24 cellular contexts compared by ENCODE assay signal in genomic region chr2:10419553-10420257, GRCh38.
"Had no signal": no experiment of that assay in that cellular context is flagged by ENCODE, and none has a peak within 500 bp of the region (broad histone marks: within the 10 kb centered on the region; RNA-seq: fewer than 3 reads in every experiment).

No MANE protein-coding gene starts in this region.

- H3K9me3 Mint-ChIP-seq: dendritic cell treated with granulocyte-macrophage colony-stimulating factor and Interleukin-4, amounts not matched to agents 40 ng/mL and 50 ng/mL, for 4 days; endodermal cell; immature natural killer cell; natural killer cell; stimulated activated naive B cell treated with anti-CD40 and anti-IgM and Interleukin-4, amounts not matched to agents 10 μg/mL and 1 μg/mL and 100 μg/mL, for 72 hours; stimulated activated naive CD8-positive, alpha-beta T cell treated with anti-CD3 and anti-CD28 coated beads, Interleukin-15, Interleukin-2, amounts not matched to agents 100 ng/mL and 50 ng/mL, for 24 hours had no signal

- H3K4me3 ChIP-seq: colonic mucosa, esophagus muscularis mucosa, gastroesophageal sphincter, heart left ventricle, lower lobe of right lung, prostate gland, right atrium auricular region, skin epidermis, transverse colon had no signal

- H3K27me3 ChIP-seq: colonic mucosa, esophagus muscularis mucosa, foreskin keratinocyte, gastroesophageal sphincter, heart left ventricle, right atrium auricular region, transverse colon had no signal

- H3K36me3 ChIP-seq: colonic mucosa, prostate gland, right atrium auricular region had no signal

- H3K27ac ChIP-seq: colonic mucosa, epithelial cell of prostate, esophagus muscularis mucosa, foreskin keratinocyte, gastroesophageal sphincter, heart left ventricle, lower lobe of right lung, prostate gland, right atrium auricular region, skin epidermis, transverse colon had no signal

- H3K27ac Mint-ChIP-seq: dendritic cell treated with granulocyte-macrophage colony-stimulating factor and Interleukin-4, amounts not matched to agents 40 ng/mL and 50 ng/mL, for 4 days; endodermal cell; immature natural killer cell; natural killer cell; stimulated activated naive CD8-positive, alpha-beta T cell treated with anti-CD3 and anti-CD28 coated beads, Interleukin-15, Interleukin-2, amounts not matched to agents 100 ng/mL and 50 ng/mL, for 24 hours had no signal

- DNase-seq: colonic mucosa; effector CD8-positive, alpha-beta T cell; endodermal cell; foreskin keratinocyte; hippocampal formation; immature natural killer cell; islet precursor cell; kidney glomerular epithelial cell; left ventricle myocardium superior; lower lobe of right lung; natural killer cell; stimulated activated CD4-positive, alpha-beta T cell treated with anti-CD3 and anti-CD28 coated beads, Interleukin-15, amount 100 ng/mL, for 24 hours; stimulated activated CD4-positive, alpha-beta T cell treated with anti-CD3 and anti-CD28 coated beads, Interleukin-2, amount 100 ng/mL, for 48 hours; stimulated activated naive B cell treated with anti-CD40 and anti-IgM and Interleukin-4, amounts not matched to agents 10 μg/mL and 1 μg/mL and 100 μg/mL, for 72 hours; transverse colon had no signal

- H3K4me3 Mint-ChIP-seq: dendritic cell treated with granulocyte-macrophage colony-stimulating factor and Interleukin-4, amounts not matched to agents 40 ng/mL and 50 ng/mL, for 4 days; endodermal cell; immature natural killer cell; natural killer cell; stimulated activated naive B cell treated with anti-CD40 and anti-IgM and Interleukin-4, amounts not matched to agents 10 μg/mL and 1 μg/mL and 100 μg/mL, for 72 hours; stimulated activated naive CD8-positive, alpha-beta T cell treated with anti-CD3 and anti-CD28 coated beads, Interleukin-15, Interleukin-2, amounts not matched to agents 100 ng/mL and 50 ng/mL, for 24 hours had no signal

- H3K9me3 ChIP-seq: colonic mucosa, esophagus muscularis mucosa, gastroesophageal sphincter, heart left ventricle, lower lobe of right lung, prostate gland, right atrium auricular region, transverse colon had no signal

- H3K4me1 ChIP-seq: gastroesophageal sphincter, prostate gland had no signal

- H3K36me3 Mint-ChIP-seq: natural killer cell had no signal

- H3K4me1 Mint-ChIP-seq: endodermal cell, immature natural killer cell had no signal

- H3K27me3 Mint-ChIP-seq: dendritic cell treated with granulocyte-macrophage colony-stimulating factor and Interleukin-4, amounts not matched to agents 40 ng/mL and 50 ng/mL, for 4 days; stimulated activated naive B cell treated with anti-CD40 and anti-IgM and Interleukin-4, amounts not matched to agents 10 μg/mL and 1 μg/mL and 100 μg/mL, for 72 hours; stimulated activated naive CD8-positive, alpha-beta T cell treated with anti-CD3 and anti-CD28 coated beads, Interleukin-15, Interleukin-2, amounts not matched to agents 100 ng/mL and 50 ng/mL, for 24 hours had no signal

- ATAC-seq: foreskin keratinocyte; gastroesophageal sphincter; heart left ventricle; left ventricle myocardium superior; lower lobe of right lung; natural killer cell; stimulated activated naive B cell treated with anti-CD40 and anti-IgM and Interleukin-4, amounts not matched to agents 10 μg/mL and 1 μg/mL and 100 μg/mL, for 72 hours had no signal
